In genomic region chr1:197076585-197076984, GRCh38 we compare ENCODE assay signal across 22 cellular contexts. TPM values are rescaled to one million over a fixed set of nuclear protein-coding genes. Genes with fewer than 3 reads are reported as not detected.
"Had no signal": no experiment of that assay in that cellular context is flagged by ENCODE, and none has a peak within 500 bp of the region (broad histone marks: within the 10 kb centered on the region; RNA-seq: fewer than 3 reads in every experiment).

No MANE protein-coding gene starts in this region.

- H3K27ac ChIP-seq: SJSA1, SK-N-MC had no signal

- H3K4me3 ChIP-seq: SJSA1, SK-N-MC had no signal

- H3K4me1 ChIP-seq: SJSA1 had no signal

- DNase-seq: KBM-7, MV-4-11, NCI-H1048, NCI-H1105, NCI-H1417 treated with DMSO at 0.1 percent for 48 hours, NCI-H146, NCI-H1694 treated with DMSO at 0.1 percent for 48 hours, NCI-H1930, NCI-H2081, NCI-H2107, NCI-H2227 treated with DMSO at 0.1 percent for 48 hours, NCI-H524, NCI-H526 treated with DMSO at 0.1 percent for 48 hours, NCI-H748 treated with DMSO at 0.1 percent for 48 hours, Right ventricle myocardium superior, RPMI8226, SIG-M5 had no signal

RNA-seq across cellular contexts. Expression of gene F13B, which starts 9.5 kb away (rescaled TPM):
- total RNA-seq: LHCN-M2; MCF 10A; Right ventricle myocardium superior; SJSA1; T-helper 1 cell treated with Interleukin-12 subunit alpha and Interleukin-12 subunit beta and Interleukin-4 antibody, amounts not matched to agents 30 ng/mL and 1 ng/mL, for 36 hours had no signal
